Comparison of ENCODE assay signal across 8 cellular contexts in the genomic region with DNA sequence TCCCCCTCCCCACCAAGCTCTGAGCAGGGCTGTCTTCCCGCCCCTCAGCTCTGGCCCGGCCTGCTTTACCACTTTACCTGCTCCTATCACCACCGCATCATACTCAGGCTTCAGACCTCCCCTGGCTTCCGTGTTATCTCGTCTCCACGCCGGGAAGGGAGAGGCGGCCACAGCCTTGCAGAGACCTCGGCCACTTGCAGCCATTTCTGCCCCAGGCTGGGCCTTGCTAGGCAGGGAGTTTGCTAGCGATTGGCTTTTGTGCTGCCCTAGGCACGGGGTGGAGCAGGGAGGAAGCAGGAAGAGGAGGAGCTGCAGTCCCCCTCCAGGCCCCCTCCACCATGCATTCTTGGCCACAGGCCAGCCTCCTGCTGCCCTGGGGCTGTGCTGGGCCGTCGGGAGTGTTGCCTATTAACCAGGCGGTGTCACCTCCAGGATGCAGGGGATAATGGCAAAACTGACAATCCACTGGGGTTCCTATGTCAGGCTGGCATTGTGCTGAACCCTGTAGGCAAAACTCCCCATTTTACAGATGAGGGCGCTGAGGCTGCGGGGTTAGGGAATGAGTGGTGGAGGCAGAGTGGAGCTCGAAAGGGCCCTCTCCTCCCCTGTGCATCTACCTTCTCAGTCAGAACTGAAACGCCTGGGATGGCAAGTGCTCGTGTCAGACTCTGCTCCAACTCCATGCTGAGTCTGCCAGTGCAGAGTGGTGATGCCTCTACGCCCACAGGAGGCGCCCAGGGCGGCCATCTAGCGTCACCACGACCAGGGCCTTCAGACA. TPM values are rescaled to one million over a fixed set of nuclear protein-coding genes. Genes with fewer than 3 reads are reported as not detected.
A peak's percentile ranks its signal among the peaks of the same experiment; 100 is the strongest.
DNase-seq lines count a peak whose midpoint lies in the region; ATAC-seq and TF ChIP-seq lines count a peak whose summit lies in the region.

A gene (minus strand): TSS at position 251 of the 778 bp plus-strand sequence. CDS start 47 bp downstream, at position 204.

- peak within 1 kb of the TSS; percentile 22 to 69 (median 52) for H3K4me3 ChIP-seq in esophagus squamous epithelium
- H3K4me3 ChIP-seq in mononuclear cell (ENCODE audit: low read length): peak within 1 kb of the TSS; percentile 30

- no peaks in the 10 kb centered on the region for H3K27me3 Mint-ChIP-seq in activated T-cell treated with anti-CD3 and anti-CD28 coated beads, Interleukin-2, amount 50 U/mL, for 72 hours (ENCODE audit: low read depth)

- peak in 2 of 4 donors; percentile 45 to 51 for TF ChIP-seq POLR2A in esophagus squamous epithelium (IDR thresholded peaks at IDR 0.05)

- peak; percentile 73 for ATAC-seq in HG02678 (IDR thresholded peaks at IDR 0.05; ENCODE audit: unreplicated experiment)
- peak; percentile 80 to 87 for ATAC-seq in activated T-cell treated with anti-CD3 and anti-CD28 coated beads, Interleukin-2, amount 50 U/mL, for 72 hours (replicated peaks in 1 of 2)

- peak; percentile 94 for DNase-seq in Caki2 (ENCODE audit: low read depth)
- DNase-seq in NCI-H69 (lab: John Stamatoyannopoulos, UW): peak; percentile 93
- peak; percentile 33 to 63 for DNase-seq in activated T-cell treated with anti-CD3 and anti-CD28 coated beads, Interleukin-2, amount 50 U/mL, for 72 hours
- DNase-seq in esophagus squamous epithelium (lab: John Stamatoyannopoulos, UW): no peak
- DNase-seq in stromal cell of bone marrow (ENCODE audit: low read depth): peak; percentile 78
- no peak for DNase-seq in cortex of kidney (lab: John Stamatoyannopoulos, UW)

- peak within 1 kb of the TSS; percentile 60 to 87 (median 80) for H3K27ac ChIP-seq in esophagus squamous epithelium

- H3K9me3 ChIP-seq in esophagus squamous epithelium: no peaks in the 10 kb centered on the region
- no peaks in the 10 kb centered on the region for H3K9me3 ChIP-seq in mononuclear cell (ENCODE audit: low read depth, low read length)

- intact Hi-C loops in esophagus squamous epithelium (cut with DNase I): no loop called here

- in situ Hi-C loops in Caki2 (cut with HindIII; ENCODE audit: low pct_unique_long_range_greater_than_20kb, low sequenced_read_pairs): no loop called here

- H3K4me1 Mint-ChIP-seq in activated T-cell treated with anti-CD3 and anti-CD28 coated beads, Interleukin-2, amount 50 U/mL, for 72 hours (ENCODE audit: low read depth): peaks cover 9% of the 10 kb centered on the region

- peaks cover 0 to 39% (median 0%) of the 10 kb centered on the region in 3 donors for H3K36me3 ChIP-seq in esophagus squamous epithelium

- no peaks in the 10 kb centered on the region for H3K27me3 ChIP-seq in esophagus squamous epithelium
- no peaks in the 10 kb centered on the region for H3K27me3 ChIP-seq in mononuclear cell (ENCODE audit: insufficient read depth, low read length)

- H3K4me1 ChIP-seq in esophagus squamous epithelium (peaks cover 15 to 41% (median 17%) of the 10 kb centered on the region in 3 donors), mononuclear cell (ENCODE audit: insufficient read depth, low read length) (peaks cover 16% of the 10 kb centered on the region)

- H3K27ac Mint-ChIP-seq in activated T-cell treated with anti-CD3 and anti-CD28 coated beads, Interleukin-2, amount 50 U/mL, for 72 hours: peak within 1 kb of the TSS; percentile 78

- peaks cover 0 to 2% of the 10 kb centered on the region in 2 donors for H3K36me3 Mint-ChIP-seq in activated T-cell treated with anti-CD3 and anti-CD28 coated beads, Interleukin-2, amount 50 U/mL, for 72 hours (ENCODE audit: insufficient read depth in 2 of 2)

- 6 to 42% methylated on average over 5 to 8 of the region's 24 CpGs for WGBS in esophagus squamous epithelium, 2 donors

- TF ChIP-seq CTCF in esophagus squamous epithelium (IDR thresholded peaks at IDR 0.05): no peak

- peak within 1 kb of the TSS; percentile 83 to 86 for H3K4me3 Mint-ChIP-seq in activated T-cell treated with anti-CD3 and anti-CD28 coated beads, Interleukin-2, amount 50 U/mL, for 72 hours

- no peaks in the 10 kb centered on the region for H3K9me3 Mint-ChIP-seq in activated T-cell treated with anti-CD3 and anti-CD28 coated beads, Interleukin-2, amount 50 U/mL, for 72 hours

RNA-seq across cellular contexts. Expression of the gene that starts here (rescaled TPM):
- total RNA-seq in Caki2 (2014; rRNA removed; shearing (Covaris generic); ENCODE audit: low replicate concordance): 7.0 and 7.1 TPM in 2 replicates
- 10 to 100 TPM in 1 of 2 donors, 1 to 10 TPM in 1; 6.7 to 10.4 TPM for total RNA-seq in activated T-cell treated with anti-CD3 and anti-CD28 coated beads, Interleukin-2, amount 50 U/mL, for 72 hours
- total RNA-seq in esophagus squamous epithelium: 1 to 10 TPM; 1.6 to 7.7 (median 3.9) TPM
- 2.2 TPM for total RNA-seq in mononuclear cell

Comparison
In these comparisons a context has a peak if more than half of its experiments do, and no peak if none do; other contexts are left out.
1. DNase-seq: peak in Caki2 (single experiment), NCI-H69 (single experiment), activated T-cell treated with anti-CD3 and anti-CD28 coated beads, Interleukin-2, amount 50 U/mL, for 72 hours (2 of 2) and stromal cell of bone marrow (single experiment); none in esophagus squamous epithelium (single experiment) and cortex of kidney (single experiment).